In genomic region chr22:28931844-28932561, GRCh38 we compare ENCODE assay signal across 1 cellular context.
A peak's percentile ranks its signal among the peaks of the same experiment; 100 is the strongest.
TF ChIP-seq lines count a peak whose summit lies in the region.

No MANE protein-coding gene starts in this region.

TF ChIP-seq in HepG2, 621 proteins besides CTCF, POLR2A, EP300 and RAD21 (continued from another document and continues in another):
- TF ChIP-seq ZBTB2 (CRISPR knock-in tag; IDR thresholded peaks at IDR 0.05; ENCODE audit: low read depth), result no peak
- no peak for TF ChIP-seq ZNF512 (CRISPR knock-in tag; IDR thresholded peaks at IDR 0.05)
- TF ChIP-seq ZNF296 (CRISPR knock-in tag; conservative IDR thresholded peaks at IDR 0.05), result no peak
- peak; percentile 42; the same call in 1 of the 2 replicates for TF ChIP-seq SAP130 (CRISPR knock-in tag; IDR thresholded peaks at IDR 0.05; ENCODE audit: low read depth)
- peak; percentile 55 for TF ChIP-seq HOMEZ (CRISPR knock-in tag; IDR thresholded peaks at IDR 0.05; ENCODE audit: low read depth)
- no peak for TF ChIP-seq ZNF317 (CRISPR knock-in tag; IDR thresholded peaks at IDR 0.05)
- no peak for TF ChIP-seq NRL (CRISPR knock-in tag; IDR thresholded peaks at IDR 0.05; ENCODE audit: borderline replicate concordance)
- TF ChIP-seq ZC3H4 (CRISPR knock-in tag; IDR thresholded peaks at IDR 0.05; ENCODE audit: borderline replicate concordance), result no peak
- no peak for TF ChIP-seq ZNF703 (CRISPR knock-in tag; IDR thresholded peaks at IDR 0.05; ENCODE audit: borderline replicate concordance)
- TF ChIP-seq FOXP1 (IDR thresholded peaks at IDR 0.05), result no peak
- no peak for TF ChIP-seq FOXP1 (CRISPR knock-in tag; IDR thresholded peaks at IDR 0.05)
- TF ChIP-seq ZBTB21 (CRISPR knock-in tag; IDR thresholded peaks at IDR 0.05), result no peak
- 0 out of 2 replicates have a peak, but pooled peaks have one; percentile 67 for TF ChIP-seq ZNF556 (CRISPR knock-in tag; IDR thresholded peaks at IDR 0.05; ENCODE audit: borderline replicate concordance)
- no peak for TF ChIP-seq HIC2 (CRISPR knock-in tag; IDR thresholded peaks at IDR 0.05; ENCODE audit: low read depth)
- TF ChIP-seq ZNF800 (CRISPR knock-in tag; IDR thresholded peaks at IDR 0.05), result no peak
- no peak for TF ChIP-seq SP2 (CRISPR knock-in tag; IDR thresholded peaks at IDR 0.05)
- TF ChIP-seq DBP (CRISPR knock-in tag; IDR thresholded peaks at IDR 0.05; ENCODE audit: not compliant biosample characterization), result no peak
- TF ChIP-seq ZNF605 (CRISPR knock-in tag; IDR thresholded peaks at IDR 0.05), result no peak
- TF ChIP-seq ARID5B (CRISPR knock-in tag; IDR thresholded peaks at IDR 0.05), result peak; percentile 73; the same call in 1 of the 2 replicates
- no peak for TF ChIP-seq TGIF2 (CRISPR knock-in tag; IDR thresholded peaks at IDR 0.05)
- TF ChIP-seq KDM4B (CRISPR knock-in tag; IDR thresholded peaks at IDR 0.05), result no peak
- TF ChIP-seq PHF20 (CRISPR knock-in tag; IDR thresholded peaks at IDR 0.05), result no peak
- TF ChIP-seq NCOR1 (IDR thresholded peaks at IDR 0.05; ENCODE audit: borderline replicate concordance, low read length), result peak; percentile 53; the same call in 1 of the 2 replicates
- peak; percentile 46; the same call in 1 of the 2 replicates for TF ChIP-seq HDAC1 (CRISPR knock-in tag; IDR thresholded peaks at IDR 0.05)
- TF ChIP-seq ZNF574 (CRISPR knock-in tag; IDR thresholded peaks at IDR 0.05), result no peak
- TF ChIP-seq ZBTB39 (CRISPR knock-in tag; IDR thresholded peaks at IDR 0.05), result no peak
- TF ChIP-seq CREB1 (IDR thresholded peaks at IDR 0.05), result no peak
- peak; percentile 39; the same call in 1 of the 2 replicates for TF ChIP-seq CREB1 (CRISPR knock-in tag; IDR thresholded peaks at IDR 0.05)
- no peak for TF ChIP-seq CHCHD3 (CRISPR knock-in tag; IDR thresholded peaks at IDR 0.05)
- TF ChIP-seq NR1H2 (CRISPR knock-in tag; IDR thresholded peaks at IDR 0.05; ENCODE audit: borderline replicate concordance, low read depth), result no peak
- no peak for TF ChIP-seq SETDB1 (CRISPR knock-in tag; IDR thresholded peaks at IDR 0.05; ENCODE audit: borderline replicate concordance)
- TF ChIP-seq ZNF576 (CRISPR knock-in tag; IDR thresholded peaks at IDR 0.05), result no peak
- TF ChIP-seq GABPA (IDR thresholded peaks at IDR 0.05; ENCODE audit: low read depth, low read length), result no peak
- TF ChIP-seq GABPA (CRISPR knock-in tag; IDR thresholded peaks at IDR 0.05; ENCODE audit: low read depth), result no peak
- TF ChIP-seq TCF7 (IDR thresholded peaks at IDR 0.05; ENCODE audit: low read depth), result peak; percentile 75
